ENCODE assay signal across 1 cellular context in the genomic region with DNA sequence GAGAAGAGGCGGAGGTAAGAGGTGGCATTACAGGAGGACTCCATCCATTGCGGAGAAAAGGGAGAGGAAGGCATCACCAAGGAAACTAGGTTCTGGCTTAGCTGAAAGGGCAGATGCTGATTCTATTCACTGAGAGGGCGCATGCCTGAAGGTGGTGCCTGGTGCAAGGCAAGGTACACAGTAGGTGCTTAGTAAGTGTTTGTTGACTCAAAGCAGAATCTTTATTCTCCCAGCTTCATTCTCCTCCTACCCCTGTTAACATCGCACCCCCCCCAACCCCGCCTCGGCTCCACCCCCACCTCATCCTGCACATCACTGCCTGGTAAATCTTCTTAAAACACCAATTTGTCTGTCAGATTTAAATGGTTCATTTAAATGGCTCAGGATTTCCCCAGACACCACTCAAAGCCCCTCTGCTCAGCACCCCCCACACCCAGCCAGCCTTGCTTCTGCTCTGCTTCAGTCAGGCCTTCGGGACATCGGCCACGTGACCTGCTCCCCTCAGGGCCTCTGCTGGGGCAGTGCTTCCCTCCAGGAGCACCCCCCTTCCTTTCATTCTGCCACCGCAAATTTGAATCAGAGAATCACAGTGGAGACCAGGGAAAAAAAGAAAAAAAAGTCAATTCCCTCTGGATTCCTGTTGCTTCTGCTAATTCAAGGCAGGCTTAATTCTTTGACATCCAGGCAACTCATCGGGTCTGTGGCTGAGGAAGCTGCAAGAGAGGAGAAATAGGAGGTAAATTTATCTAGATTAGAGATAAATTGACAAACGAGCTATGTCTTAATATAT.
TF ChIP-seq lines count a peak whose summit lies in the region.

No MANE protein-coding gene starts in this region.

TF ChIP-seq in H1, 55 proteins besides CTCF, POLR2A, EP300 and RAD21:
- TF ChIP-seq EZH2 (IDR thresholded peaks at IDR 0.05; ENCODE audit: low read depth, low read length, severe bottlenecking) (no peak), HDAC6 (IDR thresholded peaks at IDR 0.05; ENCODE audit: low read depth, low read length) (no peak), EGR1 (IDR thresholded peaks at IDR 0.05; ENCODE audit: borderline replicate concordance, low read depth, low read length) (no peak)
- TF ChIP-seq, protein P1, sequence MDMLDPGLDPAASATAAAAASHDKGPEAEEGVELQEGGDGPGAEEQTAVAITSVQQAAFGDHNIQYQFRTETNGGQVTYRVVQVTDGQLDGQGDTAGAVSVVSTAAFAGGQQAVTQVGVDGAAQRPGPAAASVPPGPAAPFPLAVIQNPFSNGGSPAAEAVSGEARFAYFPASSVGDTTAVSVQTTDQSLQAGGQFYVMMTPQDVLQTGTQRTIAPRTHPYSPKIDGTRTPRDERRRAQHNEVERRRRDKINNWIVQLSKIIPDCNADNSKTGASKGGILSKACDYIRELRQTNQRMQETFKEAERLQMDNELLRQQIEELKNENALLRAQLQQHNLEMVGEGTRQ (IDR thresholded peaks at IDR 0.05; ENCODE audit: low read length), result peak; percentile 80
- TF ChIP-seq, protein P2, sequence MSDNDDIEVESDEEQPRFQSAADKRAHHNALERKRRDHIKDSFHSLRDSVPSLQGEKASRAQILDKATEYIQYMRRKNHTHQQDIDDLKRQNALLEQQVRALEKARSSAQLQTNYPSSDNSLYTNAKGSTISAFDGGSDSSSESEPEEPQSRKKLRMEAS (IDR thresholded peaks at IDR 0.05), result peak; percentile 52; the same call in 1 of the 2 replicates
- TF ChIP-seq, protein P3, sequence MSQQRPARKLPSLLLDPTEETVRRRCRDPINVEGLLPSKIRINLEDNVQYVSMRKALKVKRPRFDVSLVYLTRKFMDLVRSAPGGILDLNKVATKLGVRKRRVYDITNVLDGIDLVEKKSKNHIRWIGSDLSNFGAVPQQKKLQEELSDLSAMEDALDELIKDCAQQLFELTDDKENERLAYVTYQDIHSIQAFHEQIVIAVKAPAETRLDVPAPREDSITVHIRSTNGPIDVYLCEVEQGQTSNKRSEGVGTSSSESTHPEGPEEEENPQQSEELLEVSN (IDR thresholded peaks at IDR 0.05), result peak; percentile 65
